23 cellular contexts compared by ENCODE assay signal in the genomic region with DNA sequence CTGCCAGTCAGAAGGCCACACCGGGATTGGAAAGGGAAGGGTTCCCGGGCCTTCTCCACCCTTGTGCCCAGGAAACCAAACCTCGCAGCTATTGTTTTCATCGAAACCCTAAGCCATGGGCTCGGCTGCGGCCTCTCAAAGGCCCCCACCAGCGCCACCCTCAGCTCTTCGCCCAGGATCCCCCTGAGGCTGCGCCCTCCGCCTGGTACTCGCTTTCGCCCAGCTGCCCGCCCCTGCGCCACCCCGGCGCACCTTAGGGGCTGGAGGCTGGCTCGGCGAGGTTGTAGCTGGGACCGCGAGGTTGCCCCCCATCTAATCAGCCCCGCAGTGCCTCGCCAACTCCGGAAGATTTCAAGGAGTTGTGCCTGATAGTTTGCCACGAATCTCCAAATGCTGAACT. TPM values are rescaled to one million over a fixed set of nuclear protein-coding genes. Genes with fewer than 3 reads are reported as not detected.
DNase-seq lines count a peak whose midpoint lies in the region; ATAC-seq and TF ChIP-seq lines count a peak whose summit lies in the region.
"Had no signal": no experiment of that assay in that cellular context is flagged by ENCODE, and none has a peak within 500 bp of the region (broad histone marks: within the 10 kb centered on the region; RNA-seq: fewer than 3 reads in every experiment).

No MANE protein-coding gene starts in this region.

- no peaks in the 10 kb centered on the region for H3K9me2 ChIP-seq in GM23338 (ENCODE audit: insufficient read depth)

- TF ChIP-seq CTCF in GM23338 (conservative IDR thresholded peaks at IDR 0.05; ENCODE audit: low read depth in 2 of 2), result no peak

- no peaks in the 10 kb centered on the region for H3K9me3 Mint-ChIP-seq in GM23338
- H3K9me3 Mint-ChIP-seq in stimulated activated memory B cell treated with anti-CD40 and anti-IgM and Interleukin-4, amounts not matched to agents 10 μg/mL and 1 μg/mL and 100 μg/mL, for 72 hours, result no peaks in the 10 kb centered on the region
- H3K9me3 Mint-ChIP-seq: CD4-positive, alpha-beta memory T cell; CD8-positive, alpha-beta memory T cell had no signal

- H3K4me3 Mint-ChIP-seq in GM23338, result no peak overlapping the region
- no peak overlapping the region for H3K4me3 Mint-ChIP-seq in stimulated activated memory B cell treated with anti-CD40 and anti-IgM and Interleukin-4, amounts not matched to agents 10 μg/mL and 1 μg/mL and 100 μg/mL, for 72 hours
- H3K4me3 Mint-ChIP-seq: CD14-positive monocyte; CD4-positive, alpha-beta memory T cell; CD4-positive, CD25-positive, alpha-beta regulatory T cell; CD8-positive, alpha-beta memory T cell had no signal

- H3K27me3 ChIP-seq in GM23338 (ENCODE audit: insufficient read depth) (no peaks in the 10 kb centered on the region), H7 (ENCODE audit: control insufficient read depth, insufficient read depth, low read length) (no peaks in the 10 kb centered on the region)
- H3K27me3 ChIP-seq: BLaER1 had no signal

- peak overlapping the region; percentile 81 for H2AFZ ChIP-seq in GM23338

- no peaks in the 10 kb centered on the region for H3K27me3 Mint-ChIP-seq in GM23338 (ENCODE audit: insufficient read depth, low read depth, poor library complexity)
- no peaks in the 10 kb centered on the region for H3K27me3 Mint-ChIP-seq in stimulated activated memory B cell treated with anti-CD40 and anti-IgM and Interleukin-4, amounts not matched to agents 10 μg/mL and 1 μg/mL and 100 μg/mL, for 72 hours
- H3K27me3 Mint-ChIP-seq: CD4-positive, alpha-beta memory T cell had no signal

- H3K4me1 ChIP-seq in GM23338 (ENCODE audit: insufficient read depth), result no peaks in the 10 kb centered on the region
- H3K4me1 ChIP-seq: BE2C, BLaER1 had no signal

- H3F3A ChIP-seq in GM23338 (replicated peaks; ENCODE audit: low read depth), result no peaks in the 10 kb centered on the region

- no peaks in the 10 kb centered on the region for H4K20me1 ChIP-seq in GM23338 (replicated peaks; ENCODE audit: insufficient read depth)
- H4K20me1 ChIP-seq: BLaER1 had no signal

- H3K4me3 ChIP-seq in GM23338 (no peak overlapping the region), H7 (ENCODE audit: insufficient read depth, low read depth, low read length) (no peak overlapping the region)
- H3K4me3 ChIP-seq: BLaER1, GM12878 had no signal

- no peaks in the 10 kb centered on the region for H3K36me3 Mint-ChIP-seq in GM23338 (ENCODE audit: low read depth)
- H3K36me3 Mint-ChIP-seq in stimulated activated memory B cell treated with anti-CD40 and anti-IgM and Interleukin-4, amounts not matched to agents 10 μg/mL and 1 μg/mL and 100 μg/mL, for 72 hours, result no peaks in the 10 kb centered on the region
- H3K36me3 Mint-ChIP-seq: CD14-positive monocyte; CD4-positive, alpha-beta memory T cell; CD4-positive, CD25-positive, alpha-beta regulatory T cell; CD8-positive, alpha-beta memory T cell had no signal

- no peak overlapping the region for H3K27ac ChIP-seq in GM23338 (ENCODE audit: low read depth)
- H3K27ac ChIP-seq: BLaER1 had no signal

- no peak for DNase-seq in GM23338 (ENCODE audit: low spot score)
- DNase-seq in H7, result peak; percentile 32
- no peak for DNase-seq in NCI-H2171 treated with DMSO at 0.1 percent for 48 hours (lab: John Stamatoyannopoulos, UW)
- DNase-seq: 8988T; ACHN; BE2C; C1 segment of cervical spinal cord; CD4-positive, alpha-beta memory T cell; CD4-positive, CD25-positive, alpha-beta regulatory T cell; CD8-positive, alpha-beta memory T cell; COR-L47; DMS 273 treated with DMSO at 0.1 percent for 48 hours; DMS153; DMS53; DMS79; DND-41; EL; GDM1 had no signal

- no peak overlapping the region for H3K27ac Mint-ChIP-seq in GM23338
- no peak overlapping the region for H3K27ac Mint-ChIP-seq in stimulated activated memory B cell treated with anti-CD40 and anti-IgM and Interleukin-4, amounts not matched to agents 10 μg/mL and 1 μg/mL and 100 μg/mL, for 72 hours
- H3K27ac Mint-ChIP-seq: CD14-positive monocyte; CD4-positive, alpha-beta memory T cell; CD4-positive, CD25-positive, alpha-beta regulatory T cell; CD8-positive, alpha-beta memory T cell had no signal

- H3K36me3 ChIP-seq in GM23338 (ENCODE audit: insufficient read depth), result no peaks in the 10 kb centered on the region
- no peaks in the 10 kb centered on the region for H3K36me3 ChIP-seq in H7 (replicated peaks; ENCODE audit: control insufficient read depth, insufficient read depth, low read length)
- H3K36me3 ChIP-seq: BE2C, BLaER1 had no signal

- H3K4me1 Mint-ChIP-seq in GM23338, result no peaks in the 10 kb centered on the region
- no peaks in the 10 kb centered on the region for H3K4me1 Mint-ChIP-seq in stimulated activated memory B cell treated with anti-CD40 and anti-IgM and Interleukin-4, amounts not matched to agents 10 μg/mL and 1 μg/mL and 100 μg/mL, for 72 hours
- H3K4me1 Mint-ChIP-seq: CD14-positive monocyte; CD4-positive, alpha-beta memory T cell; CD4-positive, CD25-positive, alpha-beta regulatory T cell; CD8-positive, alpha-beta memory T cell had no signal

- no peaks in the 10 kb centered on the region for H3K79me2 ChIP-seq in GM23338 (replicated peaks; ENCODE audit: insufficient read depth)

- ATAC-seq in GM23338 (no peak), HG02610 (IDR thresholded peaks at IDR 0.05; ENCODE audit: unreplicated experiment) (no peak)
- peak; percentile 34 for ATAC-seq in stimulated activated memory B cell treated with anti-CD40 and anti-IgM and Interleukin-4, amounts not matched to agents 10 μg/mL and 1 μg/mL and 100 μg/mL, for 72 hours
- ATAC-seq: GM12878 had no signal

- no peak overlapping the region for H3K4me2 ChIP-seq in GM23338
- H3K4me2 ChIP-seq: BLaER1 had no signal

TF ChIP-seq in GM23338, 12 proteins besides CTCF, POLR2A, EP300 and RAD21:
- TF ChIP-seq STAT1 (IDR thresholded peaks at IDR 0.05; ENCODE audit: unreplicated experiment) (no peak), ETS1 (IDR thresholded peaks at IDR 0.05) (no peak), REST (IDR thresholded peaks at IDR 0.05; ENCODE audit: unreplicated experiment) (no peak), NANOG (IDR thresholded peaks at IDR 0.05; ENCODE audit: borderline replicate concordance) (no peak)

RNA-seq across cellular contexts. Expression of gene FZD4, which starts 49.0 kb away (rescaled TPM):
- total RNA-seq in GM23338 (2014; rRNA removed; shearing (Covaris generic)), result 7.7 and 8.9 TPM in 2 replicates
- polyA plus RNA-seq in GM23338 (2016; fragmentation: Nextera tagmentation; extraction: Ambion mirVana), result 1.4 and 1.5 TPM in 2 replicates
- total RNA-seq in H7 (2014; rRNA removed; shearing (Covaris generic)), result 4.1 and 4.3 TPM in 2 replicates
- total RNA-seq: CD4-positive, CD25-positive, alpha-beta regulatory T cell had no signal
- polyA plus RNA-seq: CD14-positive monocyte; CD4-positive, alpha-beta memory T cell; CD4-positive, CD25-positive, alpha-beta regulatory T cell; CD8-positive, alpha-beta memory T cell had no signal
